23 cellular contexts compared by ENCODE assay signal in the genomic region with DNA sequence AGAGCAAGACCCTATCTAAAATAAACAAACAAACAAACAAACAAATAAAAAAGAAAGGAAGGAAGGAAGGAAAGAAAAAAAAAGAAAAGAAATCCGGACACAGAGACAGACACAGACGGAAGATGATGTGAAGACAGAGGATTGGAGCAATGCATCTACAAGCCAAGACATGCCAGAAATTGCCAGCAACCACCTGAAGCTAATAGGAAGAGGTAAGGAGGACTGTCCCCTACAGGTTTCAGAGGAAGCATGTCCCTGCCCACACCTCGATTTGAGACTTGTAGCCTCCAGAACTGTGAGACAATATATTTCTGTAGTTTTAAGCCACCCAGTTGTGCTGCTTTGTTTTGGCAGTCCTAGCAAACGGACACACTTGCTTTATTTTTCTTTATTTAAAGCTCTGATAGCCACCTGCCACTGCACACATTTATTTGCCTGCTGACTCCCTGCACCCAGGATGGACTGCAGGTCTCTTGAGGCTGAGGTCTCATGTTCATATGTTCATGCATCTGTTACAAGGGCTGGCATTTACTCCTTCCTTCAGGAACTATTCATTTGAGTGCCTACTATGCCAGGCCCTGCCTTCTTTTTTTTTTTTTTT. TPM values are rescaled to one million over a fixed set of nuclear protein-coding genes. Genes with fewer than 3 reads are reported as not detected.
A peak's percentile ranks its signal among the peaks of the same experiment; 100 is the strongest.
DNase-seq lines count a peak whose midpoint lies in the region; ATAC-seq and TF ChIP-seq lines count a peak whose summit lies in the region.
"Had no signal": no experiment of that assay in that cellular context is flagged by ENCODE, and none has a peak within 500 bp of the region (broad histone marks: within the 10 kb centered on the region; RNA-seq: fewer than 3 reads in every experiment).

No MANE protein-coding gene starts in this region.

- H2BK5ac ChIP-seq in H9 (ENCODE audit: insufficient read length, low read length) (no peak overlapping the region), mesendoderm (ENCODE audit: low read length) (no peak overlapping the region)

- no peak overlapping the region for H2BK20ac ChIP-seq in H9 (ENCODE audit: low read depth, low read length, poor library complexity, severe bottlenecking)

- H3K9ac ChIP-seq in H9 (ENCODE audit: extremely low read depth, insufficient read length, low read length) = no peak overlapping the region
- no peak overlapping the region for H3K9ac ChIP-seq in mesendoderm (ENCODE audit: low read length)
- H3K9ac ChIP-seq: KMS-11 had no signal

- 0 out of 7 replicates have a peak, but pooled peaks cover 0 to 2% (median 0%) of the 10 kb centered on the region in 3 experiments for H3K36me3 Mint-ChIP-seq in H9 (ENCODE audit: insufficient read depth in 1 of 3, low read depth in 3 of 3)
- H3K36me3 Mint-ChIP-seq: T-cell had no signal

- DNase-seq in DMS 273 treated with DMSO at 0.1 percent for 48 hours (lab: John Stamatoyannopoulos, UW) (peak; percentile 53), H9 (no peak), WERI-Rb-1 (no peak), mesendoderm (peak; percentile 45), Right ventricle myocardium inferior (ENCODE audit: missing footprints) (no peak), dedifferentiated amniotic fluid mesenchymal stem cell (ENCODE audit: extremely low spot score) (no peak)
- DNase-seq: activated CD4-positive, alpha-beta T cell treated with anti-CD3 and anti-CD28 coated beads for 4 hours; activated T-cell treated with anti-CD3 and anti-CD28 coated beads, Interleukin-2, amount 50 U/mL, for 1 hour; DMS153; HCEC 1CT; heart left ventricle; kidney; mucosa of descending colon; NCI-H1694; ovary; Peyer's patch; stimulated activated naive CD4-positive, alpha-beta T cell treated with Interleukin-2 at 50 U/mL for 16 hours; T-cell had no signal

- H3K79me1 ChIP-seq in H9 (ENCODE audit: insufficient read depth, low read depth, low read length, poor library complexity, severe bottlenecking) (no peaks in the 10 kb centered on the region), mesendoderm (ENCODE audit: low read length) (no peaks in the 10 kb centered on the region)

- H2BK12ac ChIP-seq in H9 (ENCODE audit: insufficient read length, low read depth, low read length) = no peak overlapping the region

- H3K14ac ChIP-seq in H9 (ENCODE audit: insufficient read depth, low read length) = peak overlapping the region; percentile 56; the same call in 1 of the 2 replicates

- no peak overlapping the region for H3K4me2 ChIP-seq in H9 (ENCODE audit: insufficient read depth, insufficient read length, low read length)
- no peak overlapping the region for H3K4me2 ChIP-seq in mesendoderm (ENCODE audit: low read length)
- H3K4me2 ChIP-seq: KMS-11 had no signal

- H3K18ac ChIP-seq in H9 (ENCODE audit: insufficient read length, low read depth, low read length) (no peak overlapping the region), mesendoderm (ENCODE audit: low read length) (no peak overlapping the region)

- no peak overlapping the region for H3K56ac ChIP-seq in H9 (ENCODE audit: insufficient read length, low read depth, low read length)
- H3K56ac ChIP-seq in mesendoderm (ENCODE audit: low read length) = peak overlapping the region; percentile 3

- no peak; the same call in 2 of the 3 replicates for TF ChIP-seq CTCF in H9 (conservative IDR thresholded peaks at IDR 0.05)
- peak; percentile 14; the same call in 1 of the 2 replicates for TF ChIP-seq CTCF in WERI-Rb-1 (IDR thresholded peaks at IDR 0.05; ENCODE audit: low read depth, low read length)

- H4K5ac ChIP-seq in H9 (ENCODE audit: insufficient read length, low read depth, low read length) = no peak overlapping the region
- no peak overlapping the region for H4K5ac ChIP-seq in mesendoderm (ENCODE audit: low read length)

- H2BK120ac ChIP-seq in H9 (ENCODE audit: low read depth, low read length, poor library complexity, severe bottlenecking) (no peak overlapping the region), mesendoderm (ENCODE audit: low read depth, low read length) (no peak overlapping the region)

- H3K27ac ChIP-seq in H9 (ENCODE audit: insufficient read length, low read depth, low read length) (no peak overlapping the region), WERI-Rb-1 (no peak overlapping the region), mesendoderm (ENCODE audit: low read depth, low read length) (no peak overlapping the region)
- H3K27ac ChIP-seq: heart left ventricle, KMS-11, ovary, Peyer's patch had no signal

- H2AK5ac ChIP-seq in H9 (ENCODE audit: insufficient read length, low read length) = no peak overlapping the region
- H2AK5ac ChIP-seq in mesendoderm (ENCODE audit: low read length) = no peak overlapping the region

- peaks cover 17 to 23% of the 10 kb centered on the region in 2 experiments for H3K4me1 Mint-ChIP-seq in H9
- H3K4me1 Mint-ChIP-seq: central memory CD8-positive, alpha-beta T cell had no signal

- no peak overlapping the region for H3K4ac ChIP-seq in H9 (ENCODE audit: low read depth, low read length)
- H3K4ac ChIP-seq in mesendoderm (ENCODE audit: low read depth, low read length) = no peak overlapping the region

- H3K4me1 ChIP-seq in H9 (ENCODE audit: insufficient read depth, low read length) (peaks cover 9% of the 10 kb centered on the region), mesendoderm (ENCODE audit: control insufficient read depth, low read depth, low read length) (peaks cover 4% of the 10 kb centered on the region)

- H3K36me3 ChIP-seq in WERI-Rb-1 = no peaks in the 10 kb centered on the region
- no peaks in the 10 kb centered on the region for H3K36me3 ChIP-seq in mesendoderm (ENCODE audit: control insufficient read depth, insufficient read depth, low read length)
- H3K36me3 ChIP-seq: heart left ventricle, ovary, Peyer's patch had no signal

- H4K20me1 ChIP-seq in H9 (ENCODE audit: control insufficient read depth, insufficient read depth, insufficient read length) = no peaks in the 10 kb centered on the region

- H3K23ac ChIP-seq in H9 (ENCODE audit: insufficient read length, low read depth, low read length) = no peak overlapping the region
- no peak overlapping the region for H3K23ac ChIP-seq in mesendoderm (ENCODE audit: low read length)

- no peak overlapping the region for H4K91ac ChIP-seq in H9 (ENCODE audit: insufficient read length, low read depth, low read length)

- H2BK15ac ChIP-seq in H9 (ENCODE audit: low read depth, low read length) (no peak overlapping the region), mesendoderm (replicated peaks; ENCODE audit: low read depth) (no peak overlapping the region)

- intact Hi-C loops in Right ventricle myocardium inferior (cut with DNase I) = no loop called here

- H3K4me3 ChIP-seq in WERI-Rb-1 (ENCODE audit: low read depth, low read length) (no peak overlapping the region), mesendoderm (ENCODE audit: low read length) (no peak overlapping the region)
- H3K4me3 ChIP-seq: heart left ventricle, mucosa of descending colon, ovary, Peyer's patch, skin epidermis had no signal

- no CpG with 5 or more reads among the region's 4 CpGs for WGBS in H9 (ENCODE audit: extremely low coverage, insufficient read length, low lambda C conversion rate)
- WGBS in mesendoderm (ENCODE audit: extremely low coverage, insufficient coverage, low lambda C conversion rate) = no CpG with 5 or more reads among the region's 4 CpGs

- no peaks in the 10 kb centered on the region for H3K27me3 ChIP-seq in H9 (ENCODE audit: insufficient read depth, low read length)
- H3K27me3 ChIP-seq in WERI-Rb-1 (ENCODE audit: insufficient read depth, low read depth, severe bottlenecking) = no peaks in the 10 kb centered on the region
- no peaks in the 10 kb centered on the region for H3K27me3 ChIP-seq in mesendoderm (ENCODE audit: insufficient read depth, low read length, poor library complexity)
- H3K27me3 ChIP-seq: heart left ventricle, ovary, Peyer's patch had no signal

- H3K27me3 Mint-ChIP-seq in H9 (ENCODE audit: low read depth) = no peaks in the 10 kb centered on the region
- H3K27me3 Mint-ChIP-seq: T-cell had no signal

- H4K8ac ChIP-seq in H9 (replicated peaks; ENCODE audit: insufficient read length, low read depth, low read length) (no peak overlapping the region), mesendoderm (ENCODE audit: low read depth, low read length) (no peak overlapping the region)

- H3K4me3 Mint-ChIP-seq in H9 = no peak overlapping the region
- H3K4me3 Mint-ChIP-seq: central memory CD8-positive, alpha-beta T cell; T-cell had no signal

- H3K27ac Mint-ChIP-seq in H9 = peak overlapping the region; percentile 13 to 60 (median 41); a peak in 3 of 7 replicates
- H3K27ac Mint-ChIP-seq: T-cell had no signal

- H3K79me2 ChIP-seq in H9 (ENCODE audit: insufficient read depth, low read length) (no peaks in the 10 kb centered on the region), mesendoderm (ENCODE audit: control insufficient read depth, insufficient read depth, low read length) (no peaks in the 10 kb centered on the region)

- no peak overlapping the region for H3T11ph ChIP-seq in H9 (ENCODE audit: low read length)

- H3K9me3 ChIP-seq in H9 (ENCODE audit: control insufficient read depth, low read depth, low read length) (no peaks in the 10 kb centered on the region), WERI-Rb-1 (ENCODE audit: severe bottlenecking) (no peaks in the 10 kb centered on the region)
- H3K9me3 ChIP-seq: heart left ventricle, mucosa of descending colon, ovary, Peyer's patch had no signal

- H3K9me3 Mint-ChIP-seq in H9 = no peaks in the 10 kb centered on the region; a peak in 1 of 5 replicates
- H3K9me3 Mint-ChIP-seq: central memory CD8-positive, alpha-beta T cell; T-cell had no signal

- H3K23me2 ChIP-seq in H9 (ENCODE audit: insufficient read length, low read depth, low read length, poor library complexity, severe bottlenecking) = no peaks in the 10 kb centered on the region

- ATAC-seq in Right ventricle myocardium inferior (no peak), GM21367 (IDR thresholded peaks at IDR 0.05; ENCODE audit: unreplicated experiment) (no peak), HG03039 (IDR thresholded peaks at IDR 0.05; ENCODE audit: unreplicated experiment) (no peak)
- ATAC-seq: mucosa of descending colon, T-cell had no signal

- no peak overlapping the region for H2AFZ ChIP-seq in H9 (ENCODE audit: low read length)

RNA-seq across cellular contexts. Expression of gene ZMYND8, which starts 20.7 kb away (rescaled TPM):
- total RNA-seq in H9 (2021) = 158 and 162 TPM in 2 replicates
- polyA plus RNA-seq in mesendoderm (2013, experiment 1 of 2) = 29.6 TPM
- 30.9 TPM for polyA plus RNA-seq in mesendoderm (2013, experiment 2 of 2)
- total RNA-seq in Right ventricle myocardium inferior = 36.1 TPM

Comparison
In these comparisons a context has a peak if more than half of its experiments do, and no peak if none do; other contexts are left out.
1. DNase-seq: peak in DMS 273 treated with DMSO at 0.1 percent for 48 hours (single experiment) and mesendoderm (single experiment); none in H9 (single experiment), WERI-Rb-1 (single experiment), Right ventricle myocardium inferior (single experiment) and dedifferentiated amniotic fluid mesenchymal stem cell (single experiment).